In genomic region chr7:133051066-133051465, GRCh38 we compare ENCODE assay signal across 8 cellular contexts. TPM values are rescaled to one million over a fixed set of nuclear protein-coding genes. Genes with fewer than 3 reads are reported as not detected.
A peak's percentile ranks its signal among the peaks of the same experiment; 100 is the strongest.
DNase-seq lines count a peak whose midpoint lies in the region; ATAC-seq, FAIRE-seq and TF ChIP-seq lines count a peak whose summit lies in the region.

No MANE protein-coding gene starts in this region.

- peaks cover 73% of the 10 kb centered on the region for H3K79me2 ChIP-seq in astrocyte (ENCODE audit: insufficient read depth, low read length)

- H3K27me3 Mint-ChIP-seq in astrocyte (ENCODE audit: low read depth, unreplicated experiment), result no peaks in the 10 kb centered on the region
- H3K27me3 Mint-ChIP-seq in neural crest cell (ENCODE audit: low read depth), result no peaks in the 10 kb centered on the region
- no peaks in the 10 kb centered on the region for H3K27me3 Mint-ChIP-seq in activated T-helper 2 cell treated with anti-CD3 and anti-CD28 coated beads, Interferon-gamma antibody, Interleukin-2, Interleukin-4, amounts not matched to agents 10 μg/mL and 5 μg/mL and 100 μg/mL, durations not matched to agents 14 hours and 24 hours and 36 hours (ENCODE audit: low read depth)

- intact Hi-C loops in activated T-helper 2 cell treated with anti-CD3 and anti-CD28 coated beads, Interferon-gamma antibody, Interleukin-2, Interleukin-4, amounts not matched to agents 10 μg/mL and 5 μg/mL and 100 μg/mL, durations not matched to agents 14 hours and 24 hours and 36 hours (cut with micrococcal nuclease), result no loop called here

- FAIRE-seq in astrocyte (lab: Jason Lieb, UNC), result no peak

- no peaks in the 10 kb centered on the region for H3K9me3 ChIP-seq in astrocyte (ENCODE audit: insufficient read depth, low read depth, low read length)

- H3K4me1 ChIP-seq in astrocyte (ENCODE audit: insufficient read depth, low read length), result peaks cover 38% of the 10 kb centered on the region

- H3K9me3 Mint-ChIP-seq in astrocyte (ENCODE audit: unreplicated experiment) (no peaks in the 10 kb centered on the region), neural crest cell (no peaks in the 10 kb centered on the region)
- no peaks in the 10 kb centered on the region for H3K9me3 Mint-ChIP-seq in activated T-helper 2 cell treated with anti-CD3 and anti-CD28 coated beads, Interferon-gamma antibody, Interleukin-2, Interleukin-4, amounts not matched to agents 10 μg/mL and 5 μg/mL and 100 μg/mL, durations not matched to agents 14 hours and 24 hours and 36 hours
- H3K9me3 Mint-ChIP-seq in activated naive CD4-positive, alpha-beta T cell treated with anti-CD3 and anti-CD28 coated beads, Interleukin-2, amount 50 U/mL, for 72 hours, result no peaks in the 10 kb centered on the region

- DNase-seq in GF-D8 (lab: John Stamatoyannopoulos, UW) (peak; percentile 19), astrocyte (ENCODE audit: low read depth) (peak; percentile 13), neural crest cell (ENCODE audit: low read depth, low spot score) (no peak), A172 (ENCODE audit: low spot score) (no peak)
- peak; percentile 60 for DNase-seq in Jurkat, Clone E6-1 (ENCODE audit: low read depth, low spot score)
- DNase-seq in activated T-helper 2 cell treated with anti-CD3 and anti-CD28 coated beads, Interferon-gamma antibody, Interleukin-2, Interleukin-4, amounts not matched to agents 10 μg/mL and 5 μg/mL and 100 μg/mL, durations not matched to agents 14 hours and 24 hours and 36 hours (ENCODE audit: low spot score), result no peak
- DNase-seq in activated naive CD4-positive, alpha-beta T cell treated with anti-CD3 and anti-CD28 coated beads, Interleukin-2, amount 50 U/mL, for 72 hours (ENCODE audit: low spot score in 2 of 2), result no peak

- no peak overlapping the region for H3K9ac ChIP-seq in astrocyte (ENCODE audit: low read length)

- H2AFZ ChIP-seq in astrocyte (ENCODE audit: low read depth, low read length), result no peak overlapping the region

- H3K27ac ChIP-seq in astrocyte (ENCODE audit: low read depth, low read length), result no peak overlapping the region

- H4K20me1 ChIP-seq in astrocyte (ENCODE audit: insufficient read depth, low read length), result peaks cover 29% of the 10 kb centered on the region

- H3K36me3 ChIP-seq in astrocyte (ENCODE audit: insufficient read depth, low read length), result no peaks in the 10 kb centered on the region

- H3K4me3 Mint-ChIP-seq in astrocyte (ENCODE audit: unreplicated experiment) (no peak overlapping the region), neural crest cell (no peak overlapping the region)
- H3K4me3 Mint-ChIP-seq in activated T-helper 2 cell treated with anti-CD3 and anti-CD28 coated beads, Interferon-gamma antibody, Interleukin-2, Interleukin-4, amounts not matched to agents 10 μg/mL and 5 μg/mL and 100 μg/mL, durations not matched to agents 14 hours and 24 hours and 36 hours (ENCODE audit: low read depth), result no peak overlapping the region

- H3K36me3 Mint-ChIP-seq in astrocyte (ENCODE audit: low read depth, unreplicated experiment) (peaks cover 5% of the 10 kb centered on the region), neural crest cell (ENCODE audit: low read depth) (no peaks in the 10 kb centered on the region)
- H3K36me3 Mint-ChIP-seq in activated T-helper 2 cell treated with anti-CD3 and anti-CD28 coated beads, Interferon-gamma antibody, Interleukin-2, Interleukin-4, amounts not matched to agents 10 μg/mL and 5 μg/mL and 100 μg/mL, durations not matched to agents 14 hours and 24 hours and 36 hours (ENCODE audit: low read depth), result no peaks in the 10 kb centered on the region
- H3K36me3 Mint-ChIP-seq in activated naive CD4-positive, alpha-beta T cell treated with anti-CD3 and anti-CD28 coated beads, Interleukin-2, amount 50 U/mL, for 72 hours, result peaks cover 0 to 10% of the 10 kb centered on the region in 2 donors

- peak; percentile 37 for TF ChIP-seq CTCF in astrocyte (IDR thresholded peaks at IDR 0.05; ENCODE audit: insufficient read depth, low read depth, low read length)
- TF ChIP-seq CTCF in neural crest cell (conservative IDR thresholded peaks at IDR 0.05), result peak; percentile 27

- H3K27me3 ChIP-seq in astrocyte (ENCODE audit: insufficient read depth, low read length), result no peaks in the 10 kb centered on the region

- ATAC-seq in HG03039 (IDR thresholded peaks at IDR 0.05; ENCODE audit: unreplicated experiment), result no peak
- ATAC-seq in activated naive CD4-positive, alpha-beta T cell treated with anti-CD3 and anti-CD28 coated beads, Interleukin-2, amount 50 U/mL, for 72 hours, result no peak

- H3K27ac Mint-ChIP-seq in astrocyte (ENCODE audit: unreplicated experiment) (no peak overlapping the region), neural crest cell (ENCODE audit: unreplicated experiment) (no peak overlapping the region)
- H3K27ac Mint-ChIP-seq in activated T-helper 2 cell treated with anti-CD3 and anti-CD28 coated beads, Interferon-gamma antibody, Interleukin-2, Interleukin-4, amounts not matched to agents 10 μg/mL and 5 μg/mL and 100 μg/mL, durations not matched to agents 14 hours and 24 hours and 36 hours, result no peak overlapping the region
- H3K27ac Mint-ChIP-seq in activated naive CD4-positive, alpha-beta T cell treated with anti-CD3 and anti-CD28 coated beads, Interleukin-2, amount 50 U/mL, for 72 hours, result no peak overlapping the region

- peaks cover 26% of the 10 kb centered on the region for H3K4me1 Mint-ChIP-seq in astrocyte (ENCODE audit: low read depth, unreplicated experiment)
- H3K4me1 Mint-ChIP-seq in neural crest cell, result peaks cover 33% of the 10 kb centered on the region
- peaks cover 4% of the 10 kb centered on the region for H3K4me1 Mint-ChIP-seq in activated T-helper 2 cell treated with anti-CD3 and anti-CD28 coated beads, Interferon-gamma antibody, Interleukin-2, Interleukin-4, amounts not matched to agents 10 μg/mL and 5 μg/mL and 100 μg/mL, durations not matched to agents 14 hours and 24 hours and 36 hours (ENCODE audit: low read depth)

- no peak overlapping the region for H3K4me3 ChIP-seq in Jurkat, Clone E6-1 (ENCODE audit: low read length)
- no peak overlapping the region for H3K4me3 ChIP-seq in astrocyte (ENCODE audit: insufficient read depth, low read depth, low read length)

- no peak overlapping the region for H3K4me2 ChIP-seq in astrocyte (ENCODE audit: low read length)

RNA-seq across cellular contexts. Expression of gene CHCHD3, which starts 30.8 kb away (rescaled TPM):
- 110 TPM for polyA plus RNA-seq in Jurkat, Clone E6-1 (2012; ENCODE audit: insufficient read depth, insufficient read length)
- total RNA-seq in astrocyte (58.8 and 63.1 TPM in 2 replicates), neural crest cell (98.4 and 107 TPM in 2 replicates)
- total RNA-seq in activated T-helper 2 cell treated with anti-CD3 and anti-CD28 coated beads, Interferon-gamma antibody, Interleukin-2, Interleukin-4, amounts not matched to agents 10 μg/mL and 5 μg/mL and 100 μg/mL, durations not matched to agents 14 hours and 24 hours and 36 hours, result 67.0 and 69.3 TPM in 2 replicates
- total RNA-seq in activated naive CD4-positive, alpha-beta T cell treated with anti-CD3 and anti-CD28 coated beads, Interleukin-2, amount 50 U/mL, for 72 hours, result 10 to 100 TPM; 43.4 to 54.8 TPM
- total RNA-seq in A172 (2014; rRNA removed; shearing (Covaris generic)), result 145 and 181 TPM in 2 replicates

Comparison
In these comparisons a context has a peak if more than half of its experiments do, and no peak if none do; other contexts are left out.
1. DNase-seq: peak in GF-D8 (single experiment), Jurkat, Clone E6-1 (single experiment) and astrocyte (single experiment); none in neural crest cell (single experiment), activated T-helper 2 cell treated with anti-CD3 and anti-CD28 coated beads, Interferon-gamma antibody, Interleukin-2, Interleukin-4, amounts not matched to agents 10 μg/mL and 5 μg/mL and 100 μg/mL, durations not matched to agents 14 hours and 24 hours and 36 hours (single experiment), activated naive CD4-positive, alpha-beta T cell treated with anti-CD3 and anti-CD28 coated beads, Interleukin-2, amount 50 U/mL, for 72 hours (0 of 2) and A172 (single experiment).